Comparison of ENCODE assay signal across 1 cellular context in the genomic region with DNA sequence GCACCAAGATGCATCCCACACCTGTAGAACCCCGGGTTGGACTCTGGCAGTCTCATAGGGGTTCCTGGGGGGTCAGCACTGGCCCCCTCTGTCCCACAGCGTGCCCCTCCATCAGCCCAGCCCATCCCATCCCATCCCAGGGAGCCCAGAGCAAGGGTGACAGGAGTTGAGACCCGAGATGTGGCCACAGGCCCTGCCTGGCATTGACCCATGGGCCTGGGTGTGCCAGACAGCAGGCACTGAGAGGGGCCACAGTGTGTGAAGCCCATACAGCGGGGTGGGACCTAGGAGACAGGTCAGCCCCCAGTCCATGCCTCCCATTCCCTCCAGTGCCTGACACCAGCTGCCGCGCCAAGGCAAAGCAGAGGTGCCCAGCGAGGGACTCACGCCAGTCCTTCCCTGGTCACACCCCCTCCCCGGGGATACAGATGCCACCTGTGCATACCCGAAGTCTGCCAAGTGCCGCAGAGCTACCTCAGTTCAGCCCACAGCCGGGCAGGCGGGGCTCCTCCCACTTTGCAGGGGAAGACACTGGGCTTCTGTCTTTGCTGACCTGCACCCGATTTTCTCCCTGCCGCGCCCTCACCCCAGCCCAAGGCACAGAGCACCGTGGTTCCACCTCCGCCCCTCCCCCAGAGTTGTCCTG.
TF ChIP-seq lines count a peak whose summit lies in the region.

No MANE protein-coding gene starts in this region.

TF ChIP-seq in GM23338, 12 proteins besides CTCF, POLR2A, EP300 and RAD21 (continued from another document):
- TF ChIP-seq ZNF462 (CRISPR knock-in tag; IDR thresholded peaks at IDR 0.05) (no peak), JUNB (IDR thresholded peaks at IDR 0.05; ENCODE audit: unreplicated experiment) (no peak), EZH2 (IDR thresholded peaks at IDR 0.05; ENCODE audit: low read depth, unreplicated experiment) (no peak), NANOG (IDR thresholded peaks at IDR 0.05; ENCODE audit: borderline replicate concordance) (no peak), STAT1 (IDR thresholded peaks at IDR 0.05; ENCODE audit: unreplicated experiment) (no peak), REST (IDR thresholded peaks at IDR 0.05; ENCODE audit: unreplicated experiment) (no peak), CREB1 (CRISPR knock-in tag; IDR thresholded peaks at IDR 0.05; ENCODE audit: low read depth) (no peak), EZH2phosphoT487 (IDR thresholded peaks at IDR 0.05; ENCODE audit: unreplicated experiment) (no peak), ZNF114 (CRISPR knock-in tag; IDR thresholded peaks at IDR 0.05) (no peak), POLR2AphosphoS5 (IDR thresholded peaks at IDR 0.05; ENCODE audit: low read depth) (no peak)
- TF ChIP-seq, protein P1, sequence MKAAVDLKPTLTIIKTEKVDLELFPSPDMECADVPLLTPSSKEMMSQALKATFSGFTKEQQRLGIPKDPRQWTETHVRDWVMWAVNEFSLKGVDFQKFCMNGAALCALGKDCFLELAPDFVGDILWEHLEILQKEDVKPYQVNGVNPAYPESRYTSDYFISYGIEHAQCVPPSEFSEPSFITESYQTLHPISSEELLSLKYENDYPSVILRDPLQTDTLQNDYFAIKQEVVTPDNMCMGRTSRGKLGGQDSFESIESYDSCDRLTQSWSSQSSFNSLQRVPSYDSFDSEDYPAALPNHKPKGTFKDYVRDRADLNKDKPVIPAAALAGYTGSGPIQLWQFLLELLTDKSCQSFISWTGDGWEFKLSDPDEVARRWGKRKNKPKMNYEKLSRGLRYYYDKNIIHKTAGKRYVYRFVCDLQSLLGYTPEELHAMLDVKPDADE (IDR thresholded peaks at IDR 0.05), result no peak
